ENCODE assay signal across 18 cellular contexts in the genomic region with DNA sequence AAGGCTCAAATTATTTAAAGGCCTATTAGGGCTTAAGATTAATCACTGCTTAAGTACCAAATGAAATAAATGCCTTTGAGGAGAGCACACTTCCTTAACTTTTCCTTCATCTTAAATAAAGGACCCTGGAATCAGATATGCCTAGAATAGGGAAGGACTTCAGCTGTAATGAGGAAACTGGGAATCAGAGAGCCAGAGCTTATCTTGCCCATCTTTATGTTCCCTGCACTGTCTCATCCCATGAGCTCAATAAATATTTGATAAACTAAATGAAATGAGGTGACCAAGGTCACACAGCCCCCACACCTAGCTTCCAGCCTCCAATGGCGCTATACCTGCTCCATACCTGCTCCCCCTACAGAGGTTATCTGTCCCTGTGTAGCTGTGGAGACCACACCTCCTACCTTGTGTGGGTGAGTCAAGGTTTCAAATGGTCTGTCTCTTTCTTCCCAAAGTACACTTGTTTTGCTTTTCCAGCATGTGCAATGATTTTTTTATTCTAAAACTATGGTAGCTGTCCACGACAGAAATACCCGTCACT. TPM values are rescaled to one million over a fixed set of nuclear protein-coding genes. Genes with fewer than 3 reads are reported as not detected.
DNase-seq lines count a peak whose midpoint lies in the region; ATAC-seq, FAIRE-seq and TF ChIP-seq lines count a peak whose summit lies in the region.
"Had no signal": no experiment of that assay in that cellular context is flagged by ENCODE, and none has a peak within 500 bp of the region (broad histone marks: within the 10 kb centered on the region; RNA-seq: fewer than 3 reads in every experiment).

No MANE protein-coding gene starts in this region.

- in situ Hi-C loops in HepG2 (cut with HindIII; ENCODE audit: extremely low pct_ligation_motif_present, low pct_unique_long_range_greater_than_20kb): loop anchor here (10.0 to 25.0 kb wide), 3 partner anchors 394 to 642 kb away; a partner anchor contains a TSS

- POLR2A ChIA-PET in HepG2 (lab: Yijun Ruan, JAX): interaction anchor here (0.7 kb wide), 1 partner anchor 23 kb away, joined by 3 read pairs; no protein-coding TSS in a partner anchor

- no peak for TF ChIP-seq EP300 in HepG2 (IDR thresholded peaks at IDR 0.05; ENCODE audit: low read depth in 2 of 2, low read length in 2 of 2)
- TF ChIP-seq EP300 in HepG2 (CRISPR knock-in tag; IDR thresholded peaks at IDR 0.05; ENCODE audit: borderline replicate concordance): no peak

- BruUV-seq in HepG2 (replicated peaks; lab: Mats Ljungman, UMichigan): no TSS peak

- H3K4me1 ChIP-seq in Karpas-422 (ENCODE audit: low read length) (peaks cover 29% of the 10 kb centered on the region), HepG2 (ENCODE audit: insufficient read depth, low read length) (peaks cover 94% of the 10 kb centered on the region)
- H3K4me1 ChIP-seq: BE2C had no signal

- no peak for TF ChIP-seq POLR2A in HepG2 (IDR thresholded peaks at IDR 0.05; ENCODE audit: insufficient read depth in 1 of 2, low read depth in 2 of 2, low read length in 2 of 2)

- H3K79me2 ChIP-seq in Karpas-422 (ENCODE audit: low read length) (no peaks in the 10 kb centered on the region), HepG2 (ENCODE audit: insufficient read depth, low read length) (no peaks in the 10 kb centered on the region)

- H3K27ac ChIP-seq in Karpas-422 (ENCODE audit: low read length) (peak overlapping the region; percentile 78), VCaP (peak overlapping the region; percentile 34; the same call in 1 of the 2 replicates), HepG2 (ENCODE audit: extremely low read length, insufficient read depth, low read length) (peak overlapping the region; percentile 23)

- H3K4me3 ChIP-seq in Karpas-422 (ENCODE audit: low read length) (no peak overlapping the region), HepG2 (replicated peaks in 1 of 3; ENCODE audit: insufficient read depth in 1 of 3, low read depth in 2 of 3, low read length in 3 of 3) (no peak overlapping the region)
- H3K4me3 ChIP-seq: GM23338 had no signal

- H3K27me3 Mint-ChIP-seq in mesothelial cell of epicardium (ENCODE audit: low read depth): no peaks in the 10 kb centered on the region

- peak overlapping the region; percentile 38; the same call in 1 of the 2 replicates for H3K9ac ChIP-seq in Karpas-422 (ENCODE audit: low read length)
- H3K9ac ChIP-seq in HepG2 (ENCODE audit: insufficient read depth, low read depth, low read length): no peak overlapping the region

- H3K4me3 Mint-ChIP-seq in mesothelial cell of epicardium: no peak overlapping the region
- H3K4me3 Mint-ChIP-seq: CD4-positive, alpha-beta memory T cell; GM23338 had no signal

- peaks cover 13% of the 10 kb centered on the region for H3K9me3 Mint-ChIP-seq in mesothelial cell of epicardium

- FAIRE-seq in HepG2 (lab: Jason Lieb, UNC): no peak
- FAIRE-seq: A204.1, H54 had no signal

- CTCF ChIA-PET in HepG2 (lab: Yijun Ruan, JAX; ENCODE audit: low intra/inter-chr PET ratio, low total read pairs): no interaction called here

- no peaks in the 10 kb centered on the region for H4K20me1 ChIP-seq in Karpas-422 (ENCODE audit: insufficient read depth, low read depth, low read length)
- no peaks in the 10 kb centered on the region for H4K20me1 ChIP-seq in HepG2 (ENCODE audit: insufficient read depth, low read length)

- peaks cover 13% of the 10 kb centered on the region for H3K9me3 ChIP-seq in Karpas-422 (ENCODE audit: low read length)
- peaks cover 8% of the 10 kb centered on the region for H3K9me3 ChIP-seq in HepG2 (ENCODE audit: low read length)
- H3K9me3 ChIP-seq: BE2C had no signal

- TF ChIP-seq RAD21 in HepG2 (CRISPR knock-in tag; IDR thresholded peaks at IDR 0.05): no peak

- H2AFZ ChIP-seq in Karpas-422 (ENCODE audit: low read length): 0 out of 2 replicates have a peak overlapping the region, but pooled peaks have one; percentile 87
- no peak overlapping the region for H2AFZ ChIP-seq in HepG2 (ENCODE audit: low read length)

- ATAC-seq in HepG2 (peak; percentile 28; the same call in 1 of the 3 replicates), HG03378 (IDR thresholded peaks at IDR 0.05; ENCODE audit: unreplicated experiment) (no peak)
- ATAC-seq: GM23338 had no signal

- peaks cover 4% of the 10 kb centered on the region for H3K4me1 Mint-ChIP-seq in mesothelial cell of epicardium
- H3K4me1 Mint-ChIP-seq: CD4-positive, alpha-beta memory T cell; GM23338 had no signal

- H3K9me2 ChIP-seq in Karpas-422 (replicated peaks; ENCODE audit: insufficient read depth, low read length): no peaks in the 10 kb centered on the region

- intact Hi-C loops in HepG2 (cut with micrococcal nuclease; ENCODE audit: unreplicated experiment): no loop called here

- H3K4me2 ChIP-seq in Karpas-422 (ENCODE audit: low read depth, low read length, poor library complexity, severe bottlenecking) (peak overlapping the region; percentile 68), HepG2 (ENCODE audit: low read depth, low read length) (no peak overlapping the region)
- H3K4me2 ChIP-seq: GM23338 had no signal

- H3K27ac Mint-ChIP-seq in mesothelial cell of epicardium: no peak overlapping the region
- H3K27ac Mint-ChIP-seq: CD4-positive, alpha-beta memory T cell; GM23338 had no signal

- DNase-seq in Karpas-422 (no peak), HepG2 (ENCODE audit: low spot score) (no peak), NCI-H774 (lab: John Stamatoyannopoulos, UW) (no peak), mesothelial cell of epicardium (ENCODE audit: low spot score in 2 of 2, unreplicated experiment in 2 of 2) (no peak), COLO829 (ENCODE audit: low spot score) (no peak)
- DNase-seq: ACHN; BE2C; C1 segment of cervical spinal cord; Calu3; CD4-positive, alpha-beta memory T cell; DMS79 treated with DMSO at 0.1 percent for 48 hours; GF-D8; HCEC 1CT had no signal

- TF ChIP-seq CTCF in VCaP (conservative IDR thresholded peaks at IDR 0.05) (no peak), HepG2 (CRISPR knock-in tag; IDR thresholded peaks at IDR 0.05) (no peak), mesothelial cell of epicardium (IDR thresholded peaks at IDR 0.05; ENCODE audit: unreplicated experiment) (no peak)

- H3K27me3 ChIP-seq in Karpas-422 (ENCODE audit: low read length) (no peaks in the 10 kb centered on the region), HepG2 (ENCODE audit: control insufficient read depth in 1 of 2, insufficient read depth in 2 of 2, low read length in 2 of 2) (no peaks in the 10 kb centered on the region)
- H3K27me3 ChIP-seq: BE2C had no signal

- H3K36me3 ChIP-seq in Karpas-422 (ENCODE audit: insufficient read depth, low read length) (peaks cover 3% of the 10 kb centered on the region; the same call in 1 of the 2 replicates), HepG2 (replicated peaks in 1 of 2; ENCODE audit: control insufficient read depth in 1 of 2, insufficient read depth in 2 of 2, low read length in 2 of 2) (no peaks in the 10 kb centered on the region)
- H3K36me3 ChIP-seq: BE2C had no signal

- H3K36me3 Mint-ChIP-seq in mesothelial cell of epicardium: peaks cover 7% of the 10 kb centered on the region
- H3K36me3 Mint-ChIP-seq: CD4-positive, alpha-beta memory T cell had no signal

- 84% methylated on average over 3 of the region's 3 CpGs for WGBS in HepG2 (ENCODE audit: low lambda C conversion rate)

TF ChIP-seq in HepG2, 621 proteins besides CTCF, POLR2A, EP300 and RAD21 (continues in another document):
- TF ChIP-seq ZNF780A (CRISPR knock-in tag; IDR thresholded peaks at IDR 0.05) (no peak), FOSL1 (CRISPR knock-in tag; IDR thresholded peaks at IDR 0.05; ENCODE audit: borderline replicate concordance) (no peak), JUN (CRISPR knock-in tag; IDR thresholded peaks at IDR 0.05) (no peak)
- TF ChIP-seq, protein P1, sequence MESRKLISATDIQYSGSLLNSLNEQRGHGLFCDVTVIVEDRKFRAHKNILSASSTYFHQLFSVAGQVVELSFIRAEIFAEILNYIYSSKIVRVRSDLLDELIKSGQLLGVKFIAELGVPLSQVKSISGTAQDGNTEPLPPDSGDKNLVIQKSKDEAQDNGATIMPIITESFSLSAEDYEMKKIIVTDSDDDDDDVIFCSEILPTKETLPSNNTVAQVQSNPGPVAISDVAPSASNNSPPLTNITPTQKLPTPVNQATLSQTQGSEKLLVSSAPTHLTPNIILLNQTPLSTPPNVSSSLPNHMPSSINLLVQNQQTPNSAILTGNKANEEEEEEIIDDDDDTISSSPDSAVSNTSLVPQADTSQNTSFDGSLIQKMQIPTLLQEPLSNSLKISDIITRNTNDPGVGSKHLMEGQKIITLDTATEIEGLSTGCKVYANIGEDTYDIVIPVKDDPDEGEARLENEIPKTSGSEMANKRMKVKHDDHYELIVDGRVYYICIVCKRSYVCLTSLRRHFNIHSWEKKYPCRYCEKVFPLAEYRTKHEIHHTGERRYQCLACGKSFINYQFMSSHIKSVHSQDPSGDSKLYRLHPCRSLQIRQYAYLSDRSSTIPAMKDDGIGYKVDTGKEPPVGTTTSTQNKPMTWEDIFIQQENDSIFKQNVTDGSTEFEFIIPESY (CRISPR knock-in tag; IDR thresholded peaks at IDR 0.05): peak; percentile 59; the same call in 1 of the 2 replicates

RNA-seq across cellular contexts. Expression of a gene that starts 23.4 kb away (rescaled TPM):
- total RNA-seq in Karpas-422 (2014; rRNA removed; shearing (Covaris generic); ENCODE audit: low replicate concordance): 12.0 and 17.1 TPM in 2 replicates
- total RNA-seq in HepG2 (2016; rRNA removed; fragmentation: Illumina TruSeq; extraction: Trizol) (155 and 168 TPM in 2 replicates), mesothelial cell of epicardium (134 to 141 TPM (median 135 TPM) in 3 replicates)
- 227 and 244 TPM in 2 replicates for total RNA-seq in HepG2 (2016; cell fraction: cytosol; rRNA removed; fragmentation: Illumina TruSeq; extraction: Trizol; ENCODE audit: low read depth)
- 149 and 168 TPM in 2 replicates for total RNA-seq in HepG2 (2016; cell fraction: insoluble cytoplasmic fraction; rRNA removed; fragmentation: Illumina TruSeq; extraction: Trizol)
- total RNA-seq in HepG2 (2016; cell fraction: membrane; rRNA removed; fragmentation: Illumina TruSeq; extraction: Trizol): 283 and 312 TPM in 2 replicates
- 149 and 177 TPM in 2 replicates for total RNA-seq in HepG2 (2016; cell fraction: nucleus; rRNA removed; fragmentation: Illumina TruSeq; extraction: Trizol)
- polyA plus RNA-seq in HepG2 (2011; rRNA removed): 390 and 395 TPM in 2 replicates
- 327 and 388 TPM in 2 replicates for polyA plus RNA-seq in HepG2 (2011; cell fraction: cytosol; rRNA removed)
- 350 and 369 TPM in 2 replicates for polyA plus RNA-seq in HepG2 (2011; cell fraction: nucleus; rRNA removed)
- polyA plus RNA-seq in HepG2 (2012): 315 and 342 TPM in 2 replicates
- polyA plus RNA-seq in HepG2 (2016; cell fraction: cytosol; fragmentation: Illumina TruSeq; extraction: Trizol; ENCODE audit: low read depth): 321 and 361 TPM in 2 replicates
- polyA plus RNA-seq in HepG2 (2016; cell fraction: insoluble cytoplasmic fraction; fragmentation: Illumina TruSeq; extraction: Trizol; ENCODE audit: low read depth): 177 and 180 TPM in 2 replicates
- polyA plus RNA-seq in HepG2 (2016; cell fraction: membrane; fragmentation: Illumina TruSeq; extraction: Trizol; ENCODE audit: low read depth): 294 and 314 TPM in 2 replicates
- 244 and 256 TPM in 2 replicates for polyA plus RNA-seq in HepG2 (2016; cell fraction: nucleus; fragmentation: Illumina TruSeq; extraction: Trizol; ENCODE audit: insufficient read depth, low read depth)
- 51.4 and 283 TPM in 2 replicates for polyA minus RNA-seq in HepG2 (2011; rRNA and poly(A)+ RNA removed; ENCODE audit: low replicate concordance)
- 167 and 173 TPM in 2 replicates for polyA minus RNA-seq in HepG2 (2011; cell fraction: cytosol; rRNA and poly(A)+ RNA removed)
- 477 and 524 TPM in 2 replicates for polyA minus RNA-seq in HepG2 (2011; cell fraction: nucleus; rRNA and poly(A)+ RNA removed)

Comparison
In these comparisons a context has a peak if more than half of its experiments do, and no peak if none do; other contexts are left out.
1. H3K27ac ChIP-seq: peak in every context shown above with its lines; median percentile 78 in Karpas-422; 34 in VCaP; 23 in HepG2.